8 cellular contexts compared by ENCODE assay signal in genomic region chr3:64225695-64226499, GRCh38. TPM values are rescaled to one million over a fixed set of nuclear protein-coding genes. Genes with fewer than 3 reads are reported as not detected.
DNase-seq lines count a peak whose midpoint lies in the region; ATAC-seq and TF ChIP-seq lines count a peak whose summit lies in the region.

No MANE protein-coding gene starts in this region.

- DNase-seq in LHCN-M2 (ENCODE audit: low read depth) (peak; percentile 31), fibroblast of mammary gland (ENCODE audit: low read depth) (peak; percentile 51), T-helper 9 cell (no peak), iPS-NIHi11 (ENCODE audit: low spot score) (no peak), HPDE6-E6E7 (ENCODE audit: extremely low spot score) (no peak), NCI-H524 (lab: John Stamatoyannopoulos, UW) (no peak)

- TF ChIP-seq CTCF in fibroblast of mammary gland (conservative IDR thresholded peaks at IDR 0.05; ENCODE audit: control insufficient read depth, insufficient read depth, low read depth, low read length), result no peak

- ATAC-seq in GM19023 (IDR thresholded peaks at IDR 0.05; ENCODE audit: unreplicated experiment), result peak; percentile 30

- H3K4me3 ChIP-seq in fibroblast of mammary gland (ENCODE audit: control insufficient read depth, low read depth, low read length) (peak overlapping the region; percentile 25), skin epidermis (peak overlapping the region in 3 of 7 experiments; percentile 7 to 24 (median 11))

- H3K27ac ChIP-seq in skin epidermis, result peak overlapping the region in 14 of 21 experiments; percentile 52 to 90 (median 76)

RNA-seq across cellular contexts. Expression of gene PRICKLE2, which starts 0.6 kb away (rescaled TPM):
- total RNA-seq in LHCN-M2 (2014; rRNA removed), result 12.0 and 12.1 TPM in 2 replicates
- polyA plus RNA-seq in LHCN-M2 (2012), result 1.8 TPM

Comparison
In these comparisons a context has a peak if more than half of its experiments do, and no peak if none do; other contexts are left out.
1. DNase-seq: peak in LHCN-M2 (single experiment) and fibroblast of mammary gland (single experiment); none in T-helper 9 cell (single experiment), iPS-NIHi11 (single experiment), HPDE6-E6E7 (single experiment) and NCI-H524 (0 of 2).